Comparison of ENCODE assay signal across 9 cellular contexts in the genomic region with DNA sequence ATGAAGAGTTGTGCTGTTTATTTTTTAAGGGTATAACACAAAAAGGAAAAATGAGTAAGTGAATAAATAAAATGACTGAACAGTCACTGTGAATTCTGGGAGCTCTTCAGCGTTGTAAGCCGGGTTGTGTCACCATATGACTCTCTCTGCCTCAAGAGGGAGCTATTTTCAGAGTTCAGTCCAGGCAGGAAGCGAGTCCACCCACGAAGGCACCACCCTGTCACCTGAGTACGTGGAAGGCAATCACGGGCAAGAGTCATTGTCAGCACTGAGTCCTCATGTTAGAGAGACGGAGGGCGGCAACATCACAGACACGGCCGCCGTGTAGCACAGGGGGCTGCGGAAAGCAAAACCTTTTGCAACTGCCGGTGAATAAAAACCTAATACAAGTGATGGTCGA.
DNase-seq lines count a peak whose midpoint lies in the region; ATAC-seq and TF ChIP-seq lines count a peak whose summit lies in the region.
"Had no signal": no experiment of that assay in that cellular context is flagged by ENCODE, and none has a peak within 500 bp of the region (broad histone marks: within the 10 kb centered on the region; RNA-seq: fewer than 3 reads in every experiment).

No MANE protein-coding gene starts in this region.

- no peak overlapping the region for H3K4me3 ChIP-seq in lower leg skin (ENCODE audit: low read depth, poor library complexity, severe bottlenecking)

- 55 to 65% methylated on average over 14 of the region's 14 CpGs for WGBS in lower leg skin, 2 donors

- peak; percentile 56 to 69 for ATAC-seq in activated T-cell treated with anti-CD3 and anti-CD28 coated beads, Interleukin-2, amount 50 U/mL, for 72 hours (replicated peaks in 1 of 2)
- ATAC-seq in effector memory CD8-positive, alpha-beta T cell (replicated peaks): no peak

- intact Hi-C loops in lower leg skin (cut with DNase I; ENCODE audit: low total_unique reads): no loop called here

- H3K4me1 Mint-ChIP-seq in activated T-cell treated with anti-CD3 and anti-CD28 coated beads, Interleukin-2, amount 50 U/mL, for 72 hours (ENCODE audit: low read depth): peaks cover 7% of the 10 kb centered on the region
- H3K4me1 Mint-ChIP-seq in osteocyte (ENCODE audit: unreplicated experiment): no peaks in the 10 kb centered on the region
- peaks cover 0 to 5% of the 10 kb centered on the region in 2 donors for H3K4me1 Mint-ChIP-seq in effector memory CD8-positive, alpha-beta T cell (ENCODE audit: low read depth in 2 of 2)
- H3K4me1 Mint-ChIP-seq: activated B cell treated with CpG ODN at 0.5 μM for 24 hours had no signal

- no peaks in the 10 kb centered on the region for H3K9me3 Mint-ChIP-seq in activated T-cell treated with anti-CD3 and anti-CD28 coated beads, Interleukin-2, amount 50 U/mL, for 72 hours
- H3K9me3 Mint-ChIP-seq in osteocyte (ENCODE audit: unreplicated experiment): no peaks in the 10 kb centered on the region
- H3K9me3 Mint-ChIP-seq in effector memory CD8-positive, alpha-beta T cell: no peaks in the 10 kb centered on the region
- H3K9me3 Mint-ChIP-seq: activated B cell treated with CpG ODN at 0.5 μM for 24 hours had no signal

- no peak for TF ChIP-seq POLR2A in lower leg skin (IDR thresholded peaks at IDR 0.05)

- H3K27ac Mint-ChIP-seq in activated T-cell treated with anti-CD3 and anti-CD28 coated beads, Interleukin-2, amount 50 U/mL, for 72 hours: no peak overlapping the region
- no peak overlapping the region for H3K27ac Mint-ChIP-seq in osteocyte (ENCODE audit: unreplicated experiment)
- no peak overlapping the region for H3K27ac Mint-ChIP-seq in effector memory CD8-positive, alpha-beta T cell
- H3K27ac Mint-ChIP-seq: activated B cell treated with CpG ODN at 0.5 μM for 24 hours had no signal

- no peaks in the 10 kb centered on the region for H3K36me3 Mint-ChIP-seq in activated T-cell treated with anti-CD3 and anti-CD28 coated beads, Interleukin-2, amount 50 U/mL, for 72 hours (ENCODE audit: insufficient read depth in 2 of 2)
- H3K36me3 Mint-ChIP-seq in osteocyte (ENCODE audit: unreplicated experiment): no peaks in the 10 kb centered on the region
- H3K36me3 Mint-ChIP-seq in effector memory CD8-positive, alpha-beta T cell (ENCODE audit: insufficient read depth): no peaks in the 10 kb centered on the region

- peak overlapping the region in 1 of 2 donors; percentile 39 for H3K4me3 Mint-ChIP-seq in activated T-cell treated with anti-CD3 and anti-CD28 coated beads, Interleukin-2, amount 50 U/mL, for 72 hours
- H3K4me3 Mint-ChIP-seq in osteocyte (ENCODE audit: unreplicated experiment): no peak overlapping the region
- H3K4me3 Mint-ChIP-seq in effector memory CD8-positive, alpha-beta T cell: no peak overlapping the region
- H3K4me3 Mint-ChIP-seq: activated B cell treated with CpG ODN at 0.5 μM for 24 hours had no signal

- H3K27me3 Mint-ChIP-seq in activated T-cell treated with anti-CD3 and anti-CD28 coated beads, Interleukin-2, amount 50 U/mL, for 72 hours (ENCODE audit: low read depth): no peaks in the 10 kb centered on the region
- no peaks in the 10 kb centered on the region for H3K27me3 Mint-ChIP-seq in osteocyte (ENCODE audit: unreplicated experiment)
- H3K27me3 Mint-ChIP-seq in effector memory CD8-positive, alpha-beta T cell: peaks cover 29 to 51% of the 10 kb centered on the region in 2 donors

- TF ChIP-seq CTCF in osteocyte (IDR thresholded peaks at IDR 0.05): peak; percentile 10
- TF ChIP-seq CTCF in lower leg skin (IDR thresholded peaks at IDR 0.05): no peak
- TF ChIP-seq CTCF in GM20000 (IDR thresholded peaks at IDR 0.05; ENCODE audit: extremely low read depth, missing control alignments): no peak

- DNase-seq in ELR (ENCODE audit: low read depth) (peak; percentile 23), NCI-H1930 (lab: John Stamatoyannopoulos, UW) (peak; percentile 48 to 71), osteocyte (ENCODE audit: extremely low spot score, unreplicated experiment) (no peak), lower leg skin (ENCODE audit: low spot score in 2 of 2) (no peak), NCI-H1092 treated with DMSO at 0.1 percent for 48 hours (lab: John Stamatoyannopoulos, UW) (no peak), GM20000 (ENCODE audit: low spot score) (no peak)
- DNase-seq in activated T-cell treated with anti-CD3 and anti-CD28 coated beads, Interleukin-2, amount 50 U/mL, for 72 hours: peak; percentile 27 to 38
- DNase-seq in effector memory CD8-positive, alpha-beta T cell: no peak
- DNase-seq: activated B cell treated with CpG ODN at 0.5 μM for 24 hours had no signal

Comparison
In these comparisons a context has a peak if more than half of its experiments do, and no peak if none do; other contexts are left out.
1. DNase-seq: peak in ELR (single experiment), NCI-H1930 (2 of 2) and activated T-cell treated with anti-CD3 and anti-CD28 coated beads, Interleukin-2, amount 50 U/mL, for 72 hours (2 of 2); none in osteocyte (single experiment), lower leg skin (0 of 2), effector memory CD8-positive, alpha-beta T cell (0 of 3), NCI-H1092 treated with DMSO at 0.1 percent for 48 hours (single experiment) and GM20000 (single experiment).